17 cellular contexts compared by ENCODE assay signal in genomic region chr4:168541608-168541953, GRCh38. TPM values are rescaled to one million over a fixed set of nuclear protein-coding genes. Genes with fewer than 3 reads are reported as not detected.
DNase-seq lines count a peak whose midpoint lies in the region; ATAC-seq, FAIRE-seq and TF ChIP-seq lines count a peak whose summit lies in the region.
"Had no signal": no experiment of that assay in that cellular context is flagged by ENCODE, and none has a peak within 500 bp of the region (broad histone marks: within the 10 kb centered on the region; RNA-seq: fewer than 3 reads in every experiment).

No MANE protein-coding gene starts in this region.

- H3K9me3 ChIP-seq in K562 (replicated peaks; ENCODE audit: control insufficient read depth, insufficient read depth, low read depth, low read length): no peaks in the 10 kb centered on the region
- no peaks in the 10 kb centered on the region for H3K9me3 ChIP-seq in keratinocyte (ENCODE audit: control insufficient read depth, low read depth, low read length)
- no peaks in the 10 kb centered on the region for H3K9me3 ChIP-seq in tibial nerve
- H3K9me3 ChIP-seq: colonic mucosa had no signal

- H3K4me3 ChIP-seq in K562 (no peak overlapping the region), keratinocyte (ENCODE audit: control insufficient read depth in 2 of 3, extremely low read depth in 1 of 3, insufficient read depth in 2 of 3, low read depth in 1 of 3, low read length in 3 of 3) (no peak overlapping the region), tibial nerve (no peak overlapping the region)
- H3K4me3 ChIP-seq: colonic mucosa had no signal

- no peak overlapping the region for H3K4me3 Mint-ChIP-seq in glutamatergic neuron (ENCODE audit: unreplicated experiment)
- H3K4me3 Mint-ChIP-seq: activated naive CD8-positive, alpha-beta T cell treated with anti-CD3 and anti-CD28 coated beads, Interleukin-2, amount 50 U/mL, for 24 hours had no signal

- FAIRE-seq in K562 (lab: Jason Lieb, UNC) (no peak), keratinocyte (lab: Jason Lieb, UNC) (no peak)
- FAIRE-seq: TTC549 had no signal

- no peaks in the 10 kb centered on the region for H3K36me3 Mint-ChIP-seq in glutamatergic neuron (ENCODE audit: unreplicated experiment)

- no peak overlapping the region for H3K27ac ChIP-seq in K562 (ENCODE audit: extremely low read depth, low read depth, low read length)
- H3K27ac ChIP-seq in keratinocyte (ENCODE audit: control insufficient read depth, insufficient read depth, low read length): peak overlapping the region; percentile 4
- no peak overlapping the region for H3K27ac ChIP-seq in tibial nerve
- H3K27ac ChIP-seq: colonic mucosa had no signal

- dilution Hi-C loops in keratinocyte (cut with MboI; ENCODE audit: extremely low pct_ligation_motif_present, low sequenced_read_pairs): no loop called here

- no peaks in the 10 kb centered on the region for H3K27me3 Mint-ChIP-seq in glutamatergic neuron (ENCODE audit: unreplicated experiment)
- H3K27me3 Mint-ChIP-seq: activated naive CD8-positive, alpha-beta T cell treated with anti-CD3 and anti-CD28 coated beads, Interleukin-2, amount 50 U/mL, for 24 hours had no signal

- H3K36me3 ChIP-seq in K562 (ENCODE audit: control insufficient read depth, insufficient read depth, low read length): no peaks in the 10 kb centered on the region
- H3K36me3 ChIP-seq in keratinocyte (ENCODE audit: control insufficient read depth in 2 of 2, extremely low read depth in 1 of 2, insufficient read depth in 2 of 2, low read length in 2 of 2): no peaks in the 10 kb centered on the region
- H3K36me3 ChIP-seq in tibial nerve: no peaks in the 10 kb centered on the region
- H3K36me3 ChIP-seq: colonic mucosa had no signal

- H3K4me1 Mint-ChIP-seq in glutamatergic neuron (ENCODE audit: low read depth, unreplicated experiment): no peaks in the 10 kb centered on the region
- H3K4me1 Mint-ChIP-seq: activated naive CD8-positive, alpha-beta T cell treated with anti-CD3 and anti-CD28 coated beads, Interleukin-2, amount 50 U/mL, for 24 hours had no signal

- H3K79me2 ChIP-seq in K562 (ENCODE audit: control insufficient read depth, insufficient read depth, low read length) (no peaks in the 10 kb centered on the region), keratinocyte (ENCODE audit: control insufficient read depth, insufficient read depth, low read length) (no peaks in the 10 kb centered on the region)

- intact Hi-C loops in K562 (cut with micrococcal nuclease): no loop called here

- TF ChIP-seq POLR2A in K562 (conservative IDR thresholded peaks at IDR 0.05) (no peak), tibial nerve (IDR thresholded peaks at IDR 0.05) (no peak)

- H3K4me2 ChIP-seq in K562 (ENCODE audit: insufficient read depth, low read length) (no peak overlapping the region), keratinocyte (ENCODE audit: control insufficient read depth, extremely low read depth, insufficient read depth, low read depth, low read length) (no peak overlapping the region)

- POLR2A ChIA-PET in K562 (lab: Yijun Ruan, JAX): no interaction called here

- peak; percentile 49 for DNase-seq in COLO829 (ENCODE audit: low spot score)
- DNase-seq in M059J (ENCODE audit: low read depth): peak; percentile 86
- no peak for DNase-seq in K562 (ENCODE audit: extremely low read depth in 1 of 4, low spot score in 3 of 4)
- DNase-seq in keratinocyte (ENCODE audit: low read depth, low spot score): no peak
- DNase-seq in glutamatergic neuron: no peak
- DNase-seq in tibial nerve (ENCODE audit: low spot score in 2 of 2): no peak
- no peak for DNase-seq in DMS153 treated with DMSO at 0.1 percent for 48 hours (lab: John Stamatoyannopoulos, UW; ENCODE audit: unreplicated experiment)
- DNase-seq: activated CD4-positive, alpha-beta T cell treated with anti-CD3 and anti-CD28 coated beads, Interleukin-2, amount 50 U/mL, for 48 hours; activated naive CD8-positive, alpha-beta T cell treated with anti-CD3 and anti-CD28 coated beads, Interleukin-2, amount 50 U/mL, for 24 hours; colonic mucosa; NCI-H1105 treated with DMSO at 0.1 percent for 48 hours; NCI-H2171 treated with DMSO at 0.1 percent for 48 hours; NK-92 treated with Interleukin-12 subunit alpha and Interleukin-12 subunit beta, amount 100 ng/mL, for 24 hours; stimulated activated CD4-positive, alpha-beta T cell treated with anti-CD3 and anti-CD28 coated beads, Interleukin-1b, Interleukin-23, amount 100 ng/mL, for 48 hours had no signal

- no peak overlapping the region for H3K27ac Mint-ChIP-seq in glutamatergic neuron (ENCODE audit: unreplicated experiment)
- H3K27ac Mint-ChIP-seq: activated naive CD8-positive, alpha-beta T cell treated with anti-CD3 and anti-CD28 coated beads, Interleukin-2, amount 50 U/mL, for 24 hours; nephron had no signal

- CTCF ChIA-PET in K562 (lab: Yijun Ruan, JAX; ENCODE audit: low intra/inter-chr PET ratio): no interaction called here

- TF ChIP-seq RAD21 in K562 (CRISPR knock-in tag; conservative IDR thresholded peaks at IDR 0.05 in 1 of 2, IDR thresholded peaks at IDR 0.05 in 1 of 2): no peak

- H2AFZ ChIP-seq in K562 (ENCODE audit: low read depth, low read length): no peak overlapping the region
- H2AFZ ChIP-seq in keratinocyte (ENCODE audit: control insufficient read depth, low read length): no peak overlapping the region

- TF ChIP-seq CTCF in K562 (IDR thresholded peaks at IDR 0.05 in 2 of 3, conservative IDR thresholded peaks at IDR 0.05 in 1 of 3; ENCODE audit: insufficient read depth in 2 of 3, low read depth in 1 of 3, low read length in 3 of 3) (no peak), keratinocyte (optimal IDR thresholded peaks at IDR 0.05 in 1 of 3, IDR thresholded peaks at IDR 0.05 in 1 of 3, conservative IDR thresholded peaks at IDR 0.05 in 1 of 3; ENCODE audit: extremely low read depth in 1 of 3, insufficient read depth in 2 of 3, low read length in 3 of 3) (no peak), glutamatergic neuron (IDR thresholded peaks at IDR 0.05; ENCODE audit: partially characterized antibody, unreplicated experiment) (no peak), tibial nerve (IDR thresholded peaks at IDR 0.05) (no peak)

- in situ Hi-C loops in K562 (cut with MboI): no loop called here

- H3K9me1 ChIP-seq in K562 (ENCODE audit: control insufficient read depth, insufficient read depth, low read length) (no peaks in the 10 kb centered on the region), keratinocyte (ENCODE audit: control insufficient read depth, extremely low read depth, insufficient read depth, low read length) (no peaks in the 10 kb centered on the region)

- no peak for TF ChIP-seq EP300 in K562 (IDR thresholded peaks at IDR 0.05; ENCODE audit: low read length)
- no peak for TF ChIP-seq EP300 in tibial nerve (IDR thresholded peaks at IDR 0.05)

- H3K9ac ChIP-seq in K562 (ENCODE audit: insufficient read depth in 1 of 2, low read depth in 2 of 2, low read length in 2 of 2) (no peak overlapping the region), keratinocyte (ENCODE audit: control insufficient read depth, extremely low read depth, insufficient read depth, low read length) (no peak overlapping the region)

- H3K27me3 ChIP-seq in K562 (ENCODE audit: control insufficient read depth in 2 of 2, insufficient read depth in 2 of 2, low read length in 2 of 2) (no peaks in the 10 kb centered on the region), keratinocyte (ENCODE audit: control insufficient read depth, extremely low read depth, insufficient read depth, low read length) (no peaks in the 10 kb centered on the region), tibial nerve (no peaks in the 10 kb centered on the region)
- H3K27me3 ChIP-seq: colonic mucosa had no signal

- no TSS peak for BruUV-seq in K562 (replicated peaks; lab: Mats Ljungman, UMichigan)

- H3K4me1 ChIP-seq in K562 (replicated peaks in 1 of 2; ENCODE audit: control insufficient read depth in 2 of 2, insufficient read depth in 2 of 2, low read length in 2 of 2): no peaks in the 10 kb centered on the region
- H3K4me1 ChIP-seq in keratinocyte (ENCODE audit: control insufficient read depth, extremely low read depth, insufficient read depth, low read length): peaks cover 15% of the 10 kb centered on the region
- H3K4me1 ChIP-seq in tibial nerve: no peaks in the 10 kb centered on the region
- H3K4me1 ChIP-seq: colonic mucosa had no signal

- 38% methylated on average over 2 of the region's 2 CpGs for WGBS in K562 (ENCODE audit: insufficient coverage, low coverage, missing lambda C conversion rate)
- WGBS in tibial nerve, 2 donors: 78 to 84% methylated on average over 2 of the region's 2 CpGs

- H4K20me1 ChIP-seq in K562 (replicated peaks; ENCODE audit: control insufficient read depth, insufficient read depth, low read length): no peaks in the 10 kb centered on the region
- H4K20me1 ChIP-seq in keratinocyte (ENCODE audit: control insufficient read depth, extremely low read depth, insufficient read depth, low read length): no peaks in the 10 kb centered on the region

- ATAC-seq in K562 (no peak), HG02852 (IDR thresholded peaks at IDR 0.05; ENCODE audit: unreplicated experiment) (no peak)
- ATAC-seq: activated naive CD8-positive, alpha-beta T cell treated with anti-CD3 and anti-CD28 coated beads, Interleukin-2, amount 50 U/mL, for 24 hours had no signal

- H3K9me3 Mint-ChIP-seq in glutamatergic neuron (ENCODE audit: unreplicated experiment): no peaks in the 10 kb centered on the region
- H3K9me3 Mint-ChIP-seq: activated naive CD8-positive, alpha-beta T cell treated with anti-CD3 and anti-CD28 coated beads, Interleukin-2, amount 50 U/mL, for 24 hours; nephron had no signal

RNA-seq across cellular contexts. Expression of gene PALLD, which starts 44.7 kb away (rescaled TPM):
- total RNA-seq in M059J (2014; rRNA removed; shearing (Covaris generic)): 21.6 and 46.0 TPM in 2 replicates
- not detected in 2 replicates for total RNA-seq in K562 (2011; cell fraction: chromatin; rRNA removed; ENCODE audit: low replicate concordance)
- total RNA-seq in K562 (2011; cell fraction: nucleolus; rRNA removed): not detected in 2 replicates
- not detected in 2 replicates for total RNA-seq in K562 (2011; cell fraction: nucleoplasm; rRNA removed)
- 0.09 TPM in 1 of 2 replicates, not detected in the other for total RNA-seq in K562 (2014; rRNA removed)
- total RNA-seq in K562 (2014; rRNA removed; fragmentation: Illumina TruSeq; extraction: Trizol): not detected in 2 replicates
- not detected in 2 replicates for total RNA-seq in K562 (2015; rRNA removed; fragmentation: Illumina TruSeq; extraction: Trizol)
- 0.35 and 0.89 TPM in 2 replicates for total RNA-seq in K562 (2021)
- 0.03 TPM in 1 of 2 replicates, not detected in the other for polyA plus RNA-seq in K562 (2011; rRNA removed)
- polyA plus RNA-seq in K562 (2011; cell fraction: cytosol; rRNA removed): 0.03 TPM in 1 of 2 replicates, not detected in the other
- 0.31 TPM in 1 of 2 replicates, not detected in the other for polyA plus RNA-seq in K562 (2011; cell fraction: nucleus; rRNA removed)
- 0.12 and 0.33 TPM in 2 replicates for polyA plus RNA-seq in K562 (2012)
- not detected in 2 replicates for polyA plus RNA-seq in K562 (2014; fragmentation: Illumina TruSeq; extraction: Trizol)
- polyA plus RNA-seq in K562 (2014; fragmentation: Nextera tagmentation; extraction: Ambion mirVana): under 1 TPM; 0.01 to 0.18 TPM
- 0.01 TPM in 1 of 2 replicates, not detected in the other for polyA plus RNA-seq in K562 (2014; rRNA removed)
- 0.11 TPM in 1 of 2 replicates, not detected in the other for polyA minus RNA-seq in K562 (2011; rRNA and poly(A)+ RNA removed)
- 0.73 TPM in 1 of 2 replicates, not detected in the other for polyA minus RNA-seq in K562 (2011; cell fraction: cytosol; rRNA and poly(A)+ RNA removed)
- 0.27 TPM in 1 of 2 replicates, not detected in the other for polyA minus RNA-seq in K562 (2011; cell fraction: nucleus; rRNA and poly(A)+ RNA removed)
- 83.5 to 152 TPM (median 136 TPM) in 3 replicates for polyA plus RNA-seq in keratinocyte
- polyA plus RNA-seq in keratinocyte (2011; ENCODE audit: low read depth): 223 TPM
- polyA plus RNA-seq in keratinocyte (2011; cell fraction: cytosol; rRNA removed): 142 and 178 TPM in 2 replicates
- polyA plus RNA-seq in keratinocyte (2011; cell fraction: nucleus; rRNA removed): 226 and 245 TPM in 2 replicates
- polyA plus RNA-seq in keratinocyte (2012; ENCODE audit: low replicate concordance): 131 and 170 TPM in 2 replicates
- polyA minus RNA-seq in keratinocyte: 116 to 231 TPM (median 181 TPM) in 3 replicates
- 139 TPM for polyA minus RNA-seq in keratinocyte (2011; cell fraction: cytosol; rRNA and poly(A)+ RNA removed)
- 133 and 295 TPM in 2 replicates for polyA minus RNA-seq in keratinocyte (2011; cell fraction: nucleus; rRNA and poly(A)+ RNA removed)
- 37.5 TPM for total RNA-seq in glutamatergic neuron (ENCODE audit: unreplicated experiment)
- total RNA-seq in tibial nerve: 100 to 1,000 TPM in 3 of 4 donors, 10 to 100 TPM in 1; 93.3 to 214 (median 174) TPM

Comparison
In these comparisons a context has a peak if more than half of its experiments do, and no peak if none do; other contexts are left out.
1. DNase-seq: peak in COLO829 (single experiment) and M059J (single experiment); none in K562 (0 of 4), keratinocyte (single experiment), glutamatergic neuron (single experiment), tibial nerve (0 of 2) and DMS153 treated with DMSO at 0.1 percent for 48 hours (single experiment).
2. RNA of gene PALLD, which starts 44.7 kb away (total RNA-seq): 93.3 to 214 TPM in tibial nerve, 21.6 to 46.0 TPM in M059J and 37.5 TPM in glutamatergic neuron (single experiment); 0.09 to 0.89 TPM in K562; every median in the first group is over 10 times any median in the second.